ENCODE assay signal across 8 cellular contexts in genomic region chr20:3238616-3239025, GRCh38. TPM values are rescaled to one million over a fixed set of nuclear protein-coding genes. Genes with fewer than 3 reads are reported as not detected.
A peak's percentile ranks its signal among the peaks of the same experiment; 100 is the strongest.
DNase-seq lines count a peak whose midpoint lies in the region; ATAC-seq and TF ChIP-seq lines count a peak whose summit lies in the region.

No MANE protein-coding gene starts in this region.

- H3K27me3 ChIP-seq in neural cell (ENCODE audit: insufficient read depth, low read depth, low read length) = peaks cover 67% of the 10 kb centered on the region

- H3F3A ChIP-seq in neural cell (ENCODE audit: insufficient read depth, low read length, poor library complexity, severe bottlenecking) = no peaks in the 10 kb centered on the region

- no peak for TF ChIP-seq RAD21 in Ishikawa (IDR thresholded peaks at IDR 0.05; ENCODE audit: low read depth)
- TF ChIP-seq RAD21 in neural cell (conservative IDR thresholded peaks at IDR 0.05) = no peak

- DNase-seq in NCI-H1417 (lab: John Stamatoyannopoulos, UW) = peak in 2 of 3 experiments; percentile 28 to 63
- no peak for DNase-seq in NCI-H1417 treated with DMSO at 0.1 percent for 48 hours (lab: John Stamatoyannopoulos, UW)
- DNase-seq in activated CD4-positive, alpha-beta memory T cell treated with anti-CD3 and anti-CD28 coated beads for 36 hours = peak; percentile 64
- peak; percentile 28 to 37 for DNase-seq in erythroblast (lab: John Stamatoyannopoulos, UW)
- DNase-seq in NCI-H2196 (lab: John Stamatoyannopoulos, UW; ENCODE audit: unreplicated experiment) = no peak

- no peaks in the 10 kb centered on the region for H3K36me3 Mint-ChIP-seq in activated CD4-positive, alpha-beta memory T cell treated with anti-CD3 and anti-CD28 coated beads for 36 hours

- POLR2A ChIA-PET in activated CD4-positive, alpha-beta memory T cell treated with anti-CD3 and anti-CD28 coated beads for 36 hours (lab: Charles Lee) = interaction anchor here (0.6 kb wide), 1 partner anchor 236 kb away, joined by 3 read pairs; no protein-coding TSS in a partner anchor

- peaks cover 7% of the 10 kb centered on the region for H3K9me3 ChIP-seq in neural cell (ENCODE audit: low read length)

- TF ChIP-seq POLR2A in erythroblast (IDR thresholded peaks at IDR 0.05; ENCODE audit: low read length) = no peak

- no peak overlapping the region for H2AFZ ChIP-seq in neural cell (ENCODE audit: low read depth, low read length)

- H3K9me2 ChIP-seq in neural cell (ENCODE audit: insufficient read depth, low read length) = no peaks in the 10 kb centered on the region

- H3K4me1 Mint-ChIP-seq in activated CD4-positive, alpha-beta memory T cell treated with anti-CD3 and anti-CD28 coated beads for 36 hours (ENCODE audit: low read depth) = peaks cover 6% of the 10 kb centered on the region

- H3K4me3 Mint-ChIP-seq in activated CD4-positive, alpha-beta memory T cell treated with anti-CD3 and anti-CD28 coated beads for 36 hours = peak overlapping the region; percentile 73

- H3K27ac ChIP-seq in neural cell (ENCODE audit: low read length) = no peak overlapping the region

- H3K36me3 ChIP-seq in neural cell (ENCODE audit: insufficient read depth, low read length) = no peaks in the 10 kb centered on the region

- CTCF ChIA-PET in activated CD4-positive, alpha-beta memory T cell treated with anti-CD3 and anti-CD28 coated beads for 36 hours (lab: Charles Lee) = interaction anchor here (1.9 to 2.0 kb wide), 2 partner anchors 38 to 78 kb away, joined by 4 to 5 read pairs; no protein-coding TSS in a partner anchor

- no peaks in the 10 kb centered on the region for H3K79me2 ChIP-seq in neural cell (replicated peaks; ENCODE audit: insufficient read depth, low read length)

- peak overlapping the region; percentile 34 for H3K9ac ChIP-seq in neural cell (ENCODE audit: low read length)

- peaks cover 43% of the 10 kb centered on the region for H3K27me3 Mint-ChIP-seq in activated CD4-positive, alpha-beta memory T cell treated with anti-CD3 and anti-CD28 coated beads for 36 hours

- H4K20me1 ChIP-seq in neural cell (ENCODE audit: insufficient read depth) = no peaks in the 10 kb centered on the region

- TF ChIP-seq EP300 in Ishikawa (IDR thresholded peaks at IDR 0.05; ENCODE audit: borderline replicate concordance) (no peak), neural cell (conservative IDR thresholded peaks at IDR 0.05; ENCODE audit: poor library complexity, severe bottlenecking) (no peak)

- H3K4me3 ChIP-seq in neural cell (ENCODE audit: low read length) = peak overlapping the region; percentile 65

- no peak overlapping the region for H3K27ac Mint-ChIP-seq in activated CD4-positive, alpha-beta memory T cell treated with anti-CD3 and anti-CD28 coated beads for 36 hours

- TF ChIP-seq CTCF in neural cell (IDR thresholded peaks at IDR 0.05; ENCODE audit: poor library complexity, severe bottlenecking) = no peak

- no peaks in the 10 kb centered on the region for H3K9me3 Mint-ChIP-seq in activated CD4-positive, alpha-beta memory T cell treated with anti-CD3 and anti-CD28 coated beads for 36 hours

- no peak for ATAC-seq in GM19328 (IDR thresholded peaks at IDR 0.05; ENCODE audit: unreplicated experiment)

- H3K4me2 ChIP-seq in neural cell (ENCODE audit: low read length) = no peak overlapping the region

- intact Hi-C loops in activated CD4-positive, alpha-beta memory T cell treated with anti-CD3 and anti-CD28 coated beads for 36 hours (cut with micrococcal nuclease) = loop anchor here (2.0 kb wide), 1 partner anchor 34 kb away; the partner anchor contains the start of gene DDRGK1

TF ChIP-seq in Ishikawa, 13 proteins besides CTCF, POLR2A, EP300 and RAD21:
- TF ChIP-seq NFIC (IDR thresholded peaks at IDR 0.05) (0 out of 2 replicates have a peak, but pooled peaks have one; percentile 7), YY1 (IDR thresholded peaks at IDR 0.05; ENCODE audit: low read depth) (0 out of 2 replicates have a peak, but pooled peaks have one; percentile 30), ZBTB7A (IDR thresholded peaks at IDR 0.05; ENCODE audit: low read depth) (no peak), TCF12 (IDR thresholded peaks at IDR 0.05; ENCODE audit: low read depth) (no peak)

TF ChIP-seq in neural cell, 6 proteins besides CTCF, POLR2A, EP300 and RAD21:
- TF ChIP-seq MXI1 (conservative IDR thresholded peaks at IDR 0.05; ENCODE audit: poor library complexity, severe bottlenecking) = no peak
- no peak for TF ChIP-seq TAF1 (IDR thresholded peaks at IDR 0.05; ENCODE audit: low read depth)
- no peak for TF ChIP-seq EZH2 (IDR thresholded peaks at IDR 0.05; ENCODE audit: borderline replicate concordance, insufficient read depth, low read length, poor library complexity, severe bottlenecking)
- no peak for TF ChIP-seq POLR2AphosphoS5 (IDR thresholded peaks at IDR 0.05)
- TF ChIP-seq SMC3 (conservative IDR thresholded peaks at IDR 0.05; ENCODE audit: poor library complexity) = no peak
- no peak for TF ChIP-seq REST (IDR thresholded peaks at IDR 0.05; ENCODE audit: borderline replicate concordance)
TF ChIP-seq in neural cell: peak in this region for 0.

RNA-seq across cellular contexts. Expression of gene SLC4A11, which starts 0.4 kb away (rescaled TPM):
- total RNA-seq in activated CD4-positive, alpha-beta memory T cell treated with anti-CD3 and anti-CD28 coated beads for 36 hours = 1 to 10 TPM in 1 of 2 experiments, under 1 TPM in 1; 0.87 to 1.1 TPM
- polyA plus RNA-seq in neural cell = 0.19 TPM in 1 of 2 replicates, not detected in the other
- 0.24 TPM in 1 of 2 replicates, not detected in the other for polyA minus RNA-seq in neural cell

RNA-seq across cellular contexts. Expression of gene ITPA, which starts 29.3 kb away (rescaled TPM):
- total RNA-seq in activated CD4-positive, alpha-beta memory T cell treated with anti-CD3 and anti-CD28 coated beads for 36 hours = 10 to 100 TPM; 54.0 to 56.2 TPM
- 87.1 and 89.5 TPM in 2 replicates for polyA plus RNA-seq in neural cell
- polyA minus RNA-seq in neural cell = 26.3 and 27.3 TPM in 2 replicates

RNA-seq across cellular contexts. Expression of gene DDRGK1, which starts 34.1 kb away (rescaled TPM):
- 10 to 100 TPM; 72.1 to 76.8 TPM for total RNA-seq in activated CD4-positive, alpha-beta memory T cell treated with anti-CD3 and anti-CD28 coated beads for 36 hours
- polyA plus RNA-seq in neural cell = 67.6 and 77.8 TPM in 2 replicates
- 43.8 and 44.9 TPM in 2 replicates for polyA minus RNA-seq in neural cell

Comparison
In these comparisons a context has a peak if more than half of its experiments do, and no peak if none do; other contexts are left out.
1. DNase-seq: peak in NCI-H1417 (2 of 3), activated CD4-positive, alpha-beta memory T cell treated with anti-CD3 and anti-CD28 coated beads for 36 hours (single experiment) and erythroblast (2 of 2); none in NCI-H1417 treated with DMSO at 0.1 percent for 48 hours (single experiment) and NCI-H2196 (single experiment).